ENCODE assay signal across 8 cellular contexts in the genomic region with DNA sequence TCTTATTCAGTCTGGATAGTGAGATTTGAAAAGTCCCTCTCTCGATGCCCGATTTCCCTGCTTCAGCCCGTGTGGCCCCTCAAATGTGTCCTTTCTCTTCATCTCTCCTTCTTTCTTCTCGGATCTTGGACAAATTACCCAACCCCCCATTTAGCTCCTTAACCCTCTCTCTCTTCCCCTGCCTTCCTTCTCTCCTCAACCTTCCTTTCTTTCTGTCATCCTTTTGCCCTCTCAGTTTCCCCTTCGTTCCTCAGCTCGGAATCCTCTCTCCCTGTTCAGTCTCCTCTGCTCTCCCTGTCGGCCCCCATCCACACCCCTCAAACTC. TPM values are rescaled to one million over a fixed set of nuclear protein-coding genes. Genes with fewer than 3 reads are reported as not detected.
DNase-seq lines count a peak whose midpoint lies in the region; ATAC-seq and TF ChIP-seq lines count a peak whose summit lies in the region.
"Had no signal": no experiment of that assay in that cellular context is flagged by ENCODE, and none has a peak within 500 bp of the region (broad histone marks: within the 10 kb centered on the region; RNA-seq: fewer than 3 reads in every experiment).

No MANE protein-coding gene starts in this region.

- TF ChIP-seq POLR2A in testis (IDR thresholded peaks at IDR 0.05) = no peak

- TF ChIP-seq CTCF in astrocyte of the cerebellum (IDR thresholded peaks at IDR 0.05; ENCODE audit: low read depth, low read length, missing control alignments) = no peak
- TF ChIP-seq CTCF in left lung (IDR thresholded peaks at IDR 0.05) = no peak
- peak in 1 of 3 experiments; percentile 13 for TF ChIP-seq CTCF in testis (IDR thresholded peaks at IDR 0.05)

- H3K9me3 ChIP-seq in left lung (no peaks in the 10 kb centered on the region), testis (no peaks in the 10 kb centered on the region)

- H3K4me3 ChIP-seq in astrocyte of the cerebellum (ENCODE audit: low read depth, low read length) = peak overlapping the region; percentile 60
- peak overlapping the region; percentile 53 to 56 for H3K4me3 ChIP-seq in left lung
- H3K4me3 ChIP-seq in testis = peak overlapping the region; percentile 60 to 70

- WGBS in testis, 2 donors = 0 to 3% methylated on average over 7 of the region's 7 CpGs

- H3K4me1 ChIP-seq in left lung = peaks cover 17 to 70% of the 10 kb centered on the region in 2 donors
- H3K4me1 ChIP-seq in testis = peaks cover 50% of the 10 kb centered on the region

- H3K36me3 ChIP-seq in left lung = no peaks in the 10 kb centered on the region
- H3K36me3 ChIP-seq in testis (ENCODE audit: low read depth, missing control alignments) = no peaks in the 10 kb centered on the region

- H3K27me3 ChIP-seq in left lung = no peaks in the 10 kb centered on the region
- H3K27me3 ChIP-seq in testis = no peaks in the 10 kb centered on the region

- in situ Hi-C loops in astrocyte of the cerebellum (cut with HindIII; ENCODE audit: low sequenced_read_pairs) = no loop called here

- intact Hi-C loops in left lung (cut with DNase I) = no loop called here
- intact Hi-C loops in testis (cut with DNase I; ENCODE audit: low total_unique reads) = no loop called here

- peak overlapping the region; percentile 92 to 95 for H3K27ac ChIP-seq in left lung
- peak overlapping the region; percentile 91 to 95 for H3K27ac ChIP-seq in testis

- ATAC-seq in left lung (peak; percentile 0), HG03196 (IDR thresholded peaks at IDR 0.05; ENCODE audit: unreplicated experiment) (no peak)

- DNase-seq in HT-29 (ENCODE audit: low spot score) = peak; percentile 24
- DNase-seq in astrocyte of the cerebellum (ENCODE audit: low read depth) = no peak
- DNase-seq in left lung = no peak
- DNase-seq in testis = no peak
- no peak for DNase-seq in SIG-M5 (lab: John Stamatoyannopoulos, UW)
- DNase-seq in NCI-H226 = no peak

RNA-seq across cellular contexts. Expression of a gene that starts 5.7 kb away (rescaled TPM):
- not detected in 2 replicates for total RNA-seq in HT-29 (2014; rRNA removed; shearing (Covaris generic))
- total RNA-seq in left lung (10 to 100 TPM in 1 of 2 donors, under 1 TPM in 1; 0.99 to 10.3 TPM), testis (under 1 TPM in 1 of 2 donors, not detected in 1; 0.43 TPM)
- 0.58 TPM for polyA plus RNA-seq in testis (ENCODE audit: insufficient read depth, low read depth, low replicate concordance)
- polyA plus RNA-seq: IgD-negative memory B cell had no signal

RNA-seq across cellular contexts. Expression of a gene that starts 26.0 kb away (rescaled TPM):
- 0.10 and 1.3 TPM in 2 replicates for total RNA-seq in HT-29 (2014; rRNA removed; shearing (Covaris generic))
- total RNA-seq in left lung (10 to 100 TPM; 18.1 to 19.0 TPM), testis (1 to 10 TPM; 3.5 to 5.6 TPM)
- 10.9 TPM for polyA plus RNA-seq in testis (ENCODE audit: insufficient read depth, low read depth, low replicate concordance)

RNA-seq across cellular contexts. Expression of a gene that starts 33.7 kb away (rescaled TPM):
- total RNA-seq in HT-29 (2014; rRNA removed; shearing (Covaris generic)) = 83.7 and 89.9 TPM in 2 replicates
- total RNA-seq in left lung (100 to 1,000 TPM; 157 to 184 TPM), testis (10 to 100 TPM; 45.9 to 63.9 TPM)
- 123 TPM for polyA plus RNA-seq in testis (ENCODE audit: insufficient read depth, low read depth, low replicate concordance)

RNA-seq across cellular contexts. Expression of a gene that starts 57.8 kb away (rescaled TPM):
- 0.20 TPM in 1 of 2 replicates, not detected in the other for total RNA-seq in HT-29 (2014; rRNA removed; shearing (Covaris generic))
- total RNA-seq in left lung = 10 to 100 TPM in 1 of 2 donors, 1 to 10 TPM in 1; 2.9 to 21.3 TPM
- total RNA-seq in testis = 1 to 10 TPM in 1 of 2 donors, under 1 TPM in 1; 0.94 to 1.9 TPM
- polyA plus RNA-seq in testis (ENCODE audit: insufficient read depth, low read depth, low replicate concordance) = 2.6 TPM
